ENCODE assay signal across 3 cellular contexts in genomic region chr2:189435803-189436202, GRCh38. TPM values are rescaled to one million over a fixed set of nuclear protein-coding genes. Genes with fewer than 3 reads are reported as not detected.
DNase-seq lines count a peak whose midpoint lies in the region; ATAC-seq, FAIRE-seq and TF ChIP-seq lines count a peak whose summit lies in the region.
"Not testable (repeated sequence)": the region's sequence is repeated elsewhere in the genome, so short reads cannot be mapped to it uniquely, and the experiment has no call there.

No MANE protein-coding gene starts in this region.

- not testable (repeated sequence) for TF ChIP-seq CTCF in HEK293 (tag by site-specific recombination; IDR thresholded peaks at IDR 0.05); K562 (IDR thresholded peaks at IDR 0.05 in 2 of 3, conservative IDR thresholded peaks at IDR 0.05 in 1 of 3; ENCODE audit: insufficient read depth in 2 of 3, low read depth in 1 of 3, low read length in 3 of 3)

- POLR2A ChIA-PET in HEK293 (lab: Yijun Ruan, JAX); K562 (lab: Yijun Ruan, JAX): not testable (repeated sequence)

- not testable (repeated sequence) for H3K9me1 ChIP-seq in K562 (ENCODE audit: control insufficient read depth, insufficient read depth, low read length)

- H3K27me3 Mint-ChIP-seq in activated CD4-positive, alpha-beta T cell treated with anti-CD3 and anti-CD28 coated beads, Interleukin-2, amount 10 ng/mL, durations not matched to agents 24 days and 14 days = not testable (repeated sequence)

- FAIRE-seq in K562 (lab: Jason Lieb, UNC) = not testable (repeated sequence)

- intact Hi-C loops in activated CD4-positive, alpha-beta T cell treated with anti-CD3 and anti-CD28 coated beads, Interleukin-2, amount 10 ng/mL, durations not matched to agents 24 days and 14 days (cut with micrococcal nuclease); K562 (cut with micrococcal nuclease): not testable (repeated sequence)

- H2AFZ ChIP-seq in K562 (ENCODE audit: low read depth, low read length) = not testable (repeated sequence)

- not testable (repeated sequence) for TF ChIP-seq RAD21 in K562 (CRISPR knock-in tag; conservative IDR thresholded peaks at IDR 0.05 in 1 of 2, IDR thresholded peaks at IDR 0.05 in 1 of 2)

- not testable (repeated sequence) for TF ChIP-seq POLR2A in K562 (conservative IDR thresholded peaks at IDR 0.05)

- H3K27me3 ChIP-seq in K562 (ENCODE audit: control insufficient read depth in 2 of 2, insufficient read depth in 2 of 2, low read length in 2 of 2) = not testable (repeated sequence)

- H3K4me3 Mint-ChIP-seq in activated CD4-positive, alpha-beta T cell treated with anti-CD3 and anti-CD28 coated beads, Interleukin-2, amount 10 ng/mL, durations not matched to agents 24 days and 14 days = not testable (repeated sequence)

- BruUV-seq in K562 (replicated peaks; lab: Mats Ljungman, UMichigan) = not testable (repeated sequence)

- not testable (repeated sequence) for ATAC-seq in K562

- in situ Hi-C loops in K562 (cut with MboI) = not testable (repeated sequence)

- H3K27ac ChIP-seq in HEK293 (ENCODE audit: extremely low read depth, low read depth, low read length); K562 (ENCODE audit: extremely low read depth, low read depth, low read length): not testable (repeated sequence)

- H3K9ac ChIP-seq in K562 (ENCODE audit: insufficient read depth in 1 of 2, low read depth in 2 of 2, low read length in 2 of 2) = not testable (repeated sequence)

- CTCF ChIA-PET in HEK293 (lab: Yijun Ruan, JAX); K562 (lab: Yijun Ruan, JAX; ENCODE audit: low intra/inter-chr PET ratio): not testable (repeated sequence)

- H3K4me2 ChIP-seq in K562 (ENCODE audit: insufficient read depth, low read length) = not testable (repeated sequence)

- H3K4me3 ChIP-seq in HEK293 (ENCODE audit: low read depth, low read length); K562: not testable (repeated sequence)

- H3K9me3 Mint-ChIP-seq in activated CD4-positive, alpha-beta T cell treated with anti-CD3 and anti-CD28 coated beads, Interleukin-2, amount 10 ng/mL, durations not matched to agents 24 days and 14 days = not testable (repeated sequence)

- H3K27ac Mint-ChIP-seq in activated CD4-positive, alpha-beta T cell treated with anti-CD3 and anti-CD28 coated beads, Interleukin-2, amount 10 ng/mL, durations not matched to agents 24 days and 14 days = not testable (repeated sequence)

- H4K20me1 ChIP-seq in K562 (replicated peaks; ENCODE audit: control insufficient read depth, insufficient read depth, low read length) = not testable (repeated sequence)

- not testable (repeated sequence) for H3K4me1 Mint-ChIP-seq in activated CD4-positive, alpha-beta T cell treated with anti-CD3 and anti-CD28 coated beads, Interleukin-2, amount 10 ng/mL, durations not matched to agents 24 days and 14 days

- 15% methylated on average over 4 of the region's 4 CpGs for WGBS in K562 (ENCODE audit: insufficient coverage, low coverage, missing lambda C conversion rate)

- DNase-seq in activated CD4-positive, alpha-beta T cell treated with anti-CD3 and anti-CD28 coated beads, Interleukin-2, amount 10 ng/mL, durations not matched to agents 24 days and 14 days = peak; percentile 1
- not testable (repeated sequence) for DNase-seq in K562 (ENCODE audit: extremely low read depth in 1 of 4, low spot score in 3 of 4)

- H3K36me3 Mint-ChIP-seq in activated CD4-positive, alpha-beta T cell treated with anti-CD3 and anti-CD28 coated beads, Interleukin-2, amount 10 ng/mL, durations not matched to agents 24 days and 14 days (ENCODE audit: low read depth) = not testable (repeated sequence)

- not testable (repeated sequence) for H3K9me3 ChIP-seq in HEK293 (ENCODE audit: control insufficient read depth, insufficient read depth, low read depth, low read length); K562 (replicated peaks; ENCODE audit: control insufficient read depth, insufficient read depth, low read depth, low read length)

- not testable (repeated sequence) for TF ChIP-seq EP300 in K562 (IDR thresholded peaks at IDR 0.05; ENCODE audit: low read length)

- not testable (repeated sequence) for H3K36me3 ChIP-seq in HEK293 (ENCODE audit: control insufficient read depth in 2 of 2, insufficient read depth in 1 of 2, low read length in 2 of 2); K562 (ENCODE audit: control insufficient read depth, insufficient read depth, low read length)

- H3K4me1 ChIP-seq in HEK293 (ENCODE audit: control insufficient read depth, insufficient read depth, low read length); K562 (replicated peaks in 1 of 2; ENCODE audit: control insufficient read depth in 2 of 2, insufficient read depth in 2 of 2, low read length in 2 of 2): not testable (repeated sequence)

- H3K79me2 ChIP-seq in K562 (ENCODE audit: control insufficient read depth, insufficient read depth, low read length) = not testable (repeated sequence)

TF ChIP-seq in HEK293, 187 proteins besides CTCF, POLR2A, EP300 and RAD21:
- TF ChIP-seq ZNF146 (tag by site-specific recombination; IDR thresholded peaks at IDR 0.05) = peak; percentile 76

TF ChIP-seq in K562, 482 proteins besides CTCF, POLR2A, EP300 and RAD21:
- peak; percentile 68 for TF ChIP-seq ZNF146 (CRISPR knock-in tag; IDR thresholded peaks at IDR 0.05; ENCODE audit: unreplicated experiment)

RNA-seq across cellular contexts. Expression of gene WDR75, which starts 5.5 kb away (rescaled TPM):
- total RNA-seq in activated CD4-positive, alpha-beta T cell treated with anti-CD3 and anti-CD28 coated beads, Interleukin-2, amount 10 ng/mL, durations not matched to agents 24 days and 14 days = 117 and 121 TPM in 2 replicates
- total RNA-seq in K562 (2011; cell fraction: chromatin; rRNA removed; ENCODE audit: low replicate concordance) = 71.2 and 129 TPM in 2 replicates
- 59.6 and 96.4 TPM in 2 replicates for total RNA-seq in K562 (2011; cell fraction: nucleolus; rRNA removed)
- total RNA-seq in K562 (2011; cell fraction: nucleoplasm; rRNA removed) = 83.7 and 87.0 TPM in 2 replicates
- total RNA-seq in K562 (2014; rRNA removed) (50.9 and 59.6 TPM in 2 replicates), K562 (2014; rRNA removed; fragmentation: Illumina TruSeq; extraction: Trizol) (81.4 and 91.9 TPM in 2 replicates), K562 (2015; rRNA removed; fragmentation: Illumina TruSeq; extraction: Trizol) (71.7 and 76.4 TPM in 2 replicates), K562 (2021) (54.2 and 59.1 TPM in 2 replicates)
- polyA plus RNA-seq in K562 (2011; rRNA removed) (71.7 and 104 TPM in 2 replicates), K562 (2014; fragmentation: Illumina TruSeq; extraction: Trizol) (90.9 and 146 TPM in 2 replicates), K562 (2014; fragmentation: Nextera tagmentation; extraction: Ambion mirVana) (100 to 1,000 TPM in 1 of 2 experiments, 10 to 100 TPM in 1; 66.3 to 111 TPM), K562 (2014; rRNA removed) (60.4 and 68.9 TPM in 2 replicates)
- polyA plus RNA-seq in K562 (2011; cell fraction: cytosol; rRNA removed) = 21.9 and 26.6 TPM in 2 replicates
- 140 and 156 TPM in 2 replicates for polyA plus RNA-seq in K562 (2011; cell fraction: nucleus; rRNA removed)
- 25.7 and 120 TPM in 2 replicates for polyA plus RNA-seq in K562 (2012)
- polyA minus RNA-seq in K562 (2011; rRNA and poly(A)+ RNA removed) = 97.3 and 100 TPM in 2 replicates
- 19.5 and 28.0 TPM in 2 replicates for polyA minus RNA-seq in K562 (2011; cell fraction: cytosol; rRNA and poly(A)+ RNA removed)
- 96.5 and 115 TPM in 2 replicates for polyA minus RNA-seq in K562 (2011; cell fraction: nucleus; rRNA and poly(A)+ RNA removed)
